ENCODE assay signal across 36 cellular contexts in genomic region chr12:71407732-71408131, GRCh38. TPM values are rescaled to one million over a fixed set of nuclear protein-coding genes. Genes with fewer than 3 reads are reported as not detected.
"Had no signal": no experiment of that assay in that cellular context is flagged by ENCODE, and none has a peak within 500 bp of the region (broad histone marks: within the 10 kb centered on the region; RNA-seq: fewer than 3 reads in every experiment).

No MANE protein-coding gene starts in this region.

- H3K36me3 ChIP-seq: adrenal gland, ascending aorta, brain microvascular endothelial cell, breast epithelium, cardiac muscle cell had no signal

- H3K4me1 ChIP-seq: adrenal gland, ascending aorta, body of pancreas, breast epithelium had no signal

- DNase-seq: activated effector memory CD4-positive, alpha-beta T cell treated with anti-CD3 and anti-CD28 coated beads, Interleukin-2, amount 50 U/mL, for 16 hours; activated effector memory CD4-positive, alpha-beta T cell treated with Interleukin-2 at 50 U/mL for 16 hours; activated gamma-delta T cell; activated gamma-delta T cell treated with Interleukin-2 at 50 U/mL for 16 hours; activated naive CD4-positive, alpha-beta T cell; activated naive CD4-positive, alpha-beta T cell treated with anti-CD3 and anti-CD28 coated beads for 36 hours; activated naive CD4-positive, alpha-beta T cell treated with anti-CD3 and anti-CD28 coated beads, Interleukin-2, amount 10 ng/mL, durations not matched to agents 7 days and 5 days; activated naive CD4-positive, alpha-beta T cell treated with anti-CD3 and anti-CD28 coated beads, Interleukin-2, amount 50 U/mL, for 16 hours; activated naive CD4-positive, alpha-beta T cell treated with Interleukin-2 at 50 U/mL for 16 hours; activated naive CD8-positive, alpha-beta T cell treated with anti-CD3 and anti-CD28 coated beads for 36 hours; activated naive CD8-positive, alpha-beta T cell treated with anti-CD3 and anti-CD28 coated beads, Interleukin-2, amount 10 ng/mL, durations not matched to agents 7 days and 5 days; activated naive CD8-positive, alpha-beta T cell treated with anti-CD3 and anti-CD28 coated beads, Interleukin-2, amount 50 U/mL, for 24 hours; activated T-cell treated with anti-CD3 and anti-CD28 coated beads, Interleukin-2, amount 50 U/mL, for 4 hours; activated T-cell treated with anti-CD3 and anti-CD28 coated beads, Interleukin-2, amount 50 U/mL, for 48 hours; activated T-cell treated with anti-CD3 and anti-CD28 coated beads, Interleukin-2, amount 50 U/mL, for 72 hours; adrenal gland; amniotic stem cell; amygdala; anterior cingulate cortex; aorta; body of pancreas; brain microvascular endothelial cell; caudate nucleus; central memory CD4-positive, alpha-beta T cell; cerebellar nuclear complex had no signal

- H3K9me3 ChIP-seq: adrenal gland, ascending aorta, body of pancreas had no signal

- H3K4me3 ChIP-seq: adrenal gland, ascending aorta, body of pancreas, breast epithelium, cardiac muscle cell had no signal

- ATAC-seq: activated naive CD4-positive, alpha-beta T cell treated with anti-CD3 and anti-CD28 coated beads, Interleukin-2, amount 50 U/mL, for 72 hours; activated naive CD8-positive, alpha-beta T cell treated with anti-CD3 and anti-CD28 coated beads, Interleukin-2, amount 50 U/mL, for 24 hours; activated T-cell treated with anti-CD3 and anti-CD28 coated beads, Interleukin-2, amount 50 U/mL, for 4 hours; activated T-cell treated with anti-CD3 and anti-CD28 coated beads, Interleukin-2, amount 50 U/mL, for 72 hours; activated T-helper 17 cell treated with anti-CD3 and anti-CD28 coated beads, Interleukin-2, amount 50 U/mL, for 72 hours; body of pancreas had no signal

- FAIRE-seq: astrocyte, bronchial epithelial cell, colon had no signal

- H3K27ac ChIP-seq: adrenal gland, ascending aorta, body of pancreas, brain microvascular endothelial cell, breast epithelium, cardiac muscle cell had no signal

- H3K27me3 ChIP-seq: adrenal gland, ascending aorta, body of pancreas, brain microvascular endothelial cell, breast epithelium, cardiac muscle cell had no signal

RNA-seq across cellular contexts. Expression of gene LGR5, which starts 31.9 kb away (rescaled TPM):
- total RNA-seq: activated naive CD4-positive, alpha-beta T cell treated with anti-CD3 and anti-CD28 coated beads for 36 hours; activated naive CD4-positive, alpha-beta T cell treated with anti-CD3 and anti-CD28 coated beads, Interleukin-2, amount 50 U/mL, for 72 hours; activated naive CD8-positive, alpha-beta T cell treated with anti-CD3 and anti-CD28 coated beads for 36 hours; activated naive CD8-positive, alpha-beta T cell treated with anti-CD3 and anti-CD28 coated beads, Interleukin-2, amount 10 ng/mL, durations not matched to agents 7 days and 5 days; activated T-cell treated with anti-CD3 and anti-CD28 coated beads, Interleukin-2, amount 50 U/mL, for 4 hours; activated T-cell treated with anti-CD3 and anti-CD28 coated beads, Interleukin-2, amount 50 U/mL, for 72 hours; activated T-helper 1 cell treated with anti-CD3 and anti-CD28 coated beads, Interleukin-12 subunit alpha, Interleukin-12 subunit beta, Interleukin-2, Interleukin-4 antibody, amounts not matched to agents 30 ng/mL and 10 ng/mL and 1 ng/mL, durations not matched to agents 14 hours and 24 hours and 36 hours; activated T-helper 17 cell treated with anti-CD3 and anti-CD28 coated beads, Interleukin-2, amount 50 U/mL, for 72 hours; activated T-helper 2 cell treated with anti-CD3 and anti-CD28 coated beads, Interferon-gamma antibody, Interleukin-2, Interleukin-4, amounts not matched to agents 10 μg/mL and 5 μg/mL and 100 μg/mL, durations not matched to agents 14 hours and 24 hours and 36 hours; bronchial epithelial cell; cardiac septum had no signal
